ENCODE assay signal across 20 cellular contexts in genomic region chr21:43797925-43798715, GRCh38.
"Had no signal": no experiment of that assay in that cellular context is flagged by ENCODE, and none has a peak within 500 bp of the region (broad histone marks: within the 10 kb centered on the region; RNA-seq: fewer than 3 reads in every experiment).

No MANE protein-coding gene starts in this region.

- H3K4me1 Mint-ChIP-seq: activated CD4-positive, alpha-beta T cell treated with anti-CD3 and anti-CD28 coated beads for 36 hours; nephron; WTC11 had no signal

- ATAC-seq: activated CD4-positive, alpha-beta T cell treated with anti-CD3 and anti-CD28 coated beads for 36 hours; effector memory CD8-positive, alpha-beta T cell; gastrocnemius medialis; sciatic nerve; WTC11 had no signal

- H3K27me3 Mint-ChIP-seq: activated CD4-positive, alpha-beta T cell treated with anti-CD3 and anti-CD28 coated beads for 36 hours; effector memory CD8-positive, alpha-beta T cell had no signal

- H3K4me3 Mint-ChIP-seq: activated CD4-positive, alpha-beta T cell treated with anti-CD3 and anti-CD28 coated beads for 36 hours; effector memory CD8-positive, alpha-beta T cell; nephron; T-helper 1 cell treated with Interleukin-12 subunit alpha and Interleukin-12 subunit beta and Interleukin-4 antibody, amounts not matched to agents 30 μg/mL and 1 μg/mL, for 36 hours; WTC11 had no signal

- H3K27ac Mint-ChIP-seq: activated CD4-positive, alpha-beta T cell treated with anti-CD3 and anti-CD28 coated beads for 36 hours; effector memory CD8-positive, alpha-beta T cell; nephron; T-helper 1 cell treated with Interleukin-12 subunit alpha and Interleukin-12 subunit beta and Interleukin-4 antibody, amounts not matched to agents 30 μg/mL and 1 μg/mL, for 36 hours; WTC11 had no signal

- DNase-seq: activated CD4-positive, alpha-beta T cell treated with anti-CD3 and anti-CD28 coated beads for 36 hours; activated CD4-positive, alpha-beta T cell treated with anti-CD3 and anti-CD28 coated beads, Interleukin-2, amount 50 U/mL, for 4 hours; activated naive CD4-positive, alpha-beta T cell treated with anti-CD3 and anti-CD28 coated beads, Interleukin-2, amount 50 U/mL, for 16 hours; adrenal gland; brain microvascular endothelial cell; central memory CD4-positive, alpha-beta T cell; effector memory CD8-positive, alpha-beta T cell; gastrocnemius medialis; hippocampal formation; mesenchymal stem cell; nucleus accumbens; small intestine; stimulated activated naive CD4-positive, alpha-beta T cell; substantia nigra; T1000; thyroid gland had no signal

- H3K9me3 Mint-ChIP-seq: effector memory CD8-positive, alpha-beta T cell; nephron; T-helper 1 cell treated with Interleukin-12 subunit alpha and Interleukin-12 subunit beta and Interleukin-4 antibody, amounts not matched to agents 30 μg/mL and 1 μg/mL, for 36 hours; WTC11 had no signal
